Comparison of ENCODE assay signal across 8 cellular contexts in genomic region chr20:58233881-58234528, GRCh38.
DNase-seq lines count a peak whose midpoint lies in the region; ATAC-seq and TF ChIP-seq lines count a peak whose summit lies in the region.

No MANE protein-coding gene starts in this region.

- ATAC-seq in memory B cell (ENCODE audit: low read depth) = no peak
- ATAC-seq in HG03139 (IDR thresholded peaks at IDR 0.05; ENCODE audit: unreplicated experiment) = no peak
- no peak for ATAC-seq in GM18498 (IDR thresholded peaks at IDR 0.05; ENCODE audit: unreplicated experiment)
- no peak for ATAC-seq in GM18907 (IDR thresholded peaks at IDR 0.05; ENCODE audit: unreplicated experiment)
- ATAC-seq in HG02610 (IDR thresholded peaks at IDR 0.05; ENCODE audit: unreplicated experiment) = no peak

- peaks cover 3% of the 10 kb centered on the region for H3K4me1 Mint-ChIP-seq in memory B cell

- H3K4me3 Mint-ChIP-seq in memory B cell = no peak overlapping the region

- in situ Hi-C loops in astrocyte of the cerebellum (cut with HindIII; ENCODE audit: low sequenced_read_pairs) = loop anchor here (5.0 to 10.0 kb wide), 3 partner anchors 211 to 717 kb away; partner anchors contain the start of gene STX16

- peak; percentile 73 for TF ChIP-seq CTCF in GM10248 (IDR thresholded peaks at IDR 0.05; ENCODE audit: control extremely low read depth, extremely low read depth, low read depth, missing control alignments)
- TF ChIP-seq CTCF in astrocyte of the cerebellum (IDR thresholded peaks at IDR 0.05; ENCODE audit: low read depth, low read length, missing control alignments) = peak; percentile 79

- no peak for DNase-seq in GM10248 (ENCODE audit: extremely low spot score)
- DNase-seq in OCI-M1 (lab: John Stamatoyannopoulos, UW) = peak; percentile 52
- DNase-seq in astrocyte of the cerebellum (ENCODE audit: low read depth) = no peak
- DNase-seq in memory B cell (ENCODE audit: low spot score in 2 of 2) = peak; percentile 48 to 54

- H3K4me3 ChIP-seq in astrocyte of the cerebellum (ENCODE audit: low read depth, low read length) = no peak overlapping the region

- CTCF ChIA-PET in GM10248 (lab: Yijun Ruan, JAX) = interaction anchor here (0.9 to 7.0 kb wide), 11 partner anchors 11 to 973 kb away, joined by 3 to 71 read pairs (median 3); partner anchors contain the start of gene STX16

- no peaks in the 10 kb centered on the region for H3K9me3 Mint-ChIP-seq in memory B cell

- no peaks in the 10 kb centered on the region for H3K27me3 Mint-ChIP-seq in memory B cell

- peaks cover 2% of the 10 kb centered on the region for H3K36me3 Mint-ChIP-seq in memory B cell

- POLR2A ChIA-PET in GM10248 (lab: Yijun Ruan, JAX) = no interaction called here

- no peak overlapping the region for H3K27ac Mint-ChIP-seq in memory B cell

Comparison
In these comparisons a context has a peak if more than half of its experiments do, and no peak if none do; other contexts are left out.
1. DNase-seq: peak in OCI-M1 (single experiment) and memory B cell (2 of 2); none in GM10248 (single experiment) and astrocyte of the cerebellum (single experiment).